8 cellular contexts compared by ENCODE assay signal in genomic region chr12:133130808-133131128, GRCh38. TPM values are rescaled to one million over a fixed set of nuclear protein-coding genes. Genes with fewer than 3 reads are reported as not detected.
DNase-seq lines count a peak whose midpoint lies in the region; ATAC-seq and TF ChIP-seq lines count a peak whose summit lies in the region.

No MANE protein-coding gene starts in this region.

- no peaks in the 10 kb centered on the region for H3K27me3 Mint-ChIP-seq in CD4-positive, alpha-beta T cell

- H3K4me1 Mint-ChIP-seq in CD4-positive, alpha-beta T cell (ENCODE audit: low read depth), result peaks cover 30% of the 10 kb centered on the region

- intact Hi-C loops in CD4-positive, alpha-beta T cell (cut with DNase I, micrococcal nuclease), result loop anchor here (1.0 to 5.0 kb wide), 4 partner anchors 50 to 143 kb away; partner anchors contain the start of genes ZNF140 (in 2 of the 2), ZNF268 (in 2 of the 2), ZNF84 (in 2 of the 2) and ZNF26 (in 1 of the 2)
- intact Hi-C loops in dorsolateral prefrontal cortex (cut with DNase I), result loop anchor here (1.0 to 5.0 kb wide), 3 partner anchors 50 to 93 kb away; partner anchors contain the start of genes ZNF140 (in 2 of the 2) and ZNF84 (in 1 of the 2)
- intact Hi-C loops in testis (cut with DNase I; ENCODE audit: low total_unique reads), result no loop called here

- peak in 7 of 10 experiments; percentile 12 to 69 (median 35) for DNase-seq in CD4-positive, alpha-beta T cell
- DNase-seq in SK-N-MC (ENCODE audit: low read depth, low spot score) (no peak), dorsolateral prefrontal cortex (peak in 9 of 10 donors; percentile 32 to 54 (median 48)), testis (peak; percentile 66)
- DNase-seq in NK-92 treated with Interleukin-12 subunit alpha and Interleukin-12 subunit beta, amount 100 ng/mL, for 24 hours (lab: John Stamatoyannopoulos, UW), result no peak

- H3K4me3 Mint-ChIP-seq in CD4-positive, alpha-beta T cell, result peak overlapping the region; percentile 94

- H3K27ac ChIP-seq in CD4-positive, alpha-beta T cell (ENCODE audit: low read depth, low read length), result peak overlapping the region; percentile 99
- H3K27ac ChIP-seq in SK-N-MC (peak overlapping the region; percentile 97), dorsolateral prefrontal cortex (peak overlapping the region; percentile 78 to 99 (median 96)), mesodermal cell (ENCODE audit: low read depth, low read length, severe bottlenecking) (peak overlapping the region; percentile 98), testis (peak overlapping the region; percentile 83 to 95)

- H3K36me3 ChIP-seq in SK-N-MC (ENCODE audit: insufficient read depth, low read length), result peaks cover 73% of the 10 kb centered on the region
- peaks cover 55% of the 10 kb centered on the region for H3K36me3 ChIP-seq in mesodermal cell (ENCODE audit: control insufficient read depth, insufficient read depth, low read length)
- no peaks in the 10 kb centered on the region for H3K36me3 ChIP-seq in testis (ENCODE audit: low read depth, missing control alignments)

- peaks cover 98% of the 10 kb centered on the region for H3K36me3 Mint-ChIP-seq in CD4-positive, alpha-beta T cell (ENCODE audit: low read depth)

- H3K4me3 ChIP-seq in SK-N-MC, result peak overlapping the region; percentile 97
- peak overlapping the region; percentile 68 to 98 (median 89) for H3K4me3 ChIP-seq in dorsolateral prefrontal cortex
- peak overlapping the region; percentile 87 for H3K4me3 ChIP-seq in mesodermal cell (ENCODE audit: extremely low read depth, insufficient read depth, low read length, poor library complexity, severe bottlenecking)
- peak overlapping the region; percentile 81 to 82 for H3K4me3 ChIP-seq in testis

- H3K9me3 Mint-ChIP-seq in CD4-positive, alpha-beta T cell, result peaks cover 23% of the 10 kb centered on the region

- H3K27ac Mint-ChIP-seq in CD4-positive, alpha-beta T cell, result peak overlapping the region; percentile 99

- H3K4me1 ChIP-seq in mesodermal cell (ENCODE audit: control insufficient read depth, insufficient read depth, low read length, poor library complexity, severe bottlenecking) (no peaks in the 10 kb centered on the region), testis (peaks cover 3% of the 10 kb centered on the region)

- no peaks in the 10 kb centered on the region for H3K27me3 ChIP-seq in CD4-positive, alpha-beta T cell (ENCODE audit: control insufficient read depth, insufficient read depth, low read length)
- H3K27me3 ChIP-seq in dorsolateral prefrontal cortex (no peaks in the 10 kb centered on the region), testis (no peaks in the 10 kb centered on the region)

- POLR2A ChIA-PET in CD4-positive, alpha-beta T cell (lab: Charles Lee), result interaction anchor here (0.7 to 2.8 kb wide), 10 partner anchors 19 to 369 kb away, joined by 3 to 27 read pairs (median 8); partner anchors contain the start of genes ZNF140, ZNF26, ZNF268 and ZNF84

- peak; percentile 32 for ATAC-seq in CD4-positive, alpha-beta T cell (ENCODE audit: poor library complexity)
- ATAC-seq in GM21737 (IDR thresholded peaks at IDR 0.05; ENCODE audit: unreplicated experiment) (peak; percentile 3), HG02763 (IDR thresholded peaks at IDR 0.05; ENCODE audit: unreplicated experiment) (no peak)

- no peak for TF ChIP-seq CTCF in CD4-positive, alpha-beta T cell (IDR thresholded peaks at IDR 0.05)
- TF ChIP-seq CTCF in dorsolateral prefrontal cortex (IDR thresholded peaks at IDR 0.05 in 54 of 56, conservative IDR thresholded peaks at IDR 0.05 in 2 of 56; ENCODE audit: low read depth in 1 of 56, partially characterized antibody in 56 of 56), result no peak
- TF ChIP-seq CTCF in testis (IDR thresholded peaks at IDR 0.05), result no peak

- WGBS in mesodermal cell (ENCODE audit: insufficient coverage in 2 of 2), 2 experiments, result 2 to 9% methylated on average over 5 to 12 of the region's 17 CpGs
- WGBS in testis, 2 donors, result 0% methylated on average over 17 of the region's 17 CpGs

- no peak for TF ChIP-seq POLR2A in testis (IDR thresholded peaks at IDR 0.05)

- H3K9me3 ChIP-seq in CD4-positive, alpha-beta T cell (ENCODE audit: control insufficient read depth, low read length), result peaks cover 73% of the 10 kb centered on the region
- H3K9me3 ChIP-seq in SK-N-MC (ENCODE audit: low read depth, low read length) (peaks cover 25% of the 10 kb centered on the region), mesodermal cell (ENCODE audit: control insufficient read depth, low read length) (peaks cover 57% of the 10 kb centered on the region), testis (no peaks in the 10 kb centered on the region)

- H3K9ac ChIP-seq in SK-N-MC (ENCODE audit: insufficient read length), result peak overlapping the region; percentile 77

- CTCF ChIA-PET in CD4-positive, alpha-beta T cell (lab: Charles Lee), result interaction anchor here (0.7 to 2.4 kb wide), 3 partner anchors 50 to 54 kb away, joined by 3 to 9 read pairs (median 4); partner anchors contain the start of gene ZNF268

RNA-seq across cellular contexts. Expression of gene ZNF10, which starts 0.3 kb away (rescaled TPM):
- 10 to 100 TPM; 43.3 to 47.8 TPM for total RNA-seq in CD4-positive, alpha-beta T cell
- total RNA-seq in dorsolateral prefrontal cortex, result 10 to 100 TPM; 11.2 to 29.4 (median 20.0) TPM
- polyA plus RNA-seq in mesodermal cell (2013, experiment 1 of 2), result 4.7 TPM
- polyA plus RNA-seq in mesodermal cell (2013, experiment 2 of 2), result 3.4 TPM
- 10 to 100 TPM; 38.3 to 40.5 TPM for total RNA-seq in testis
- polyA plus RNA-seq in testis (ENCODE audit: insufficient read depth, low read depth, low replicate concordance), result 20.4 TPM

RNA-seq across cellular contexts. Expression of gene ZNF891, which starts 0.7 kb away (rescaled TPM):
- 1 to 10 TPM; 4.5 TPM for total RNA-seq in CD4-positive, alpha-beta T cell
- total RNA-seq in dorsolateral prefrontal cortex (1 to 10 TPM; 3.4 to 8.4 (median 5.9) TPM), testis (1 to 10 TPM; 4.8 to 7.2 TPM)
- polyA plus RNA-seq in mesodermal cell (2013, experiment 1 of 2), result 0.77 TPM
- 0.61 TPM for polyA plus RNA-seq in mesodermal cell (2013, experiment 2 of 2)
- 1.6 TPM for polyA plus RNA-seq in testis (ENCODE audit: insufficient read depth, low read depth, low replicate concordance)

RNA-seq across cellular contexts. Expression of gene ZNF140, which starts 50.0 kb away (rescaled TPM):
- 1 to 10 TPM; 6.6 to 8.5 TPM for total RNA-seq in CD4-positive, alpha-beta T cell
- total RNA-seq in dorsolateral prefrontal cortex (10 to 100 TPM in 115 of 120 experiments, 1 to 10 TPM in 5; 9.3 to 21.3 (median 13.5) TPM), testis (10 to 100 TPM; 28.0 to 33.9 TPM)
- 18.4 TPM for polyA plus RNA-seq in mesodermal cell (2013, experiment 1 of 2)
- 18.7 TPM for polyA plus RNA-seq in mesodermal cell (2013, experiment 2 of 2)
- polyA plus RNA-seq in testis (ENCODE audit: insufficient read depth, low read depth, low replicate concordance), result 23.2 TPM

RNA-seq across cellular contexts. Expression of gene ZNF268, which starts 50.5 kb away (rescaled TPM):
- 10 to 100 TPM; 15.1 to 17.6 TPM for total RNA-seq in CD4-positive, alpha-beta T cell
- 10 to 100 TPM; 12.1 to 30.3 (median 21.0) TPM for total RNA-seq in dorsolateral prefrontal cortex
- polyA plus RNA-seq in mesodermal cell (2013, experiment 1 of 2), result 21.2 TPM
- polyA plus RNA-seq in mesodermal cell (2013, experiment 2 of 2), result 18.8 TPM
- 10 to 100 TPM; 18.6 to 20.4 TPM for total RNA-seq in testis
- 6.9 TPM for polyA plus RNA-seq in testis (ENCODE audit: insufficient read depth, low read depth, low replicate concordance)

Comparison
In these comparisons a context has a peak if more than half of its experiments do, and no peak if none do; other contexts are left out.
1. DNase-seq: peak in CD4-positive, alpha-beta T cell (7 of 10), dorsolateral prefrontal cortex (9 of 10) and testis (single experiment); none in SK-N-MC (single experiment) and NK-92 treated with Interleukin-12 subunit alpha and Interleukin-12 subunit beta, amount 100 ng/mL, for 24 hours (single experiment).
2. Peak in every context shown above with its lines, with median percentiles within 50 percentile points of each other: H3K27ac ChIP-seq and H3K4me3 ChIP-seq.